In genomic region chr7:35908305-35909223, GRCh38 we compare ENCODE assay signal across 1 cellular context.
TF ChIP-seq lines count a peak whose summit lies in the region.

No MANE protein-coding gene starts in this region.

TF ChIP-seq in GM23338, 12 proteins besides CTCF, POLR2A, EP300 and RAD21 (continued from another document):
- TF ChIP-seq ZNF462 (CRISPR knock-in tag; IDR thresholded peaks at IDR 0.05) (no peak), EZH2phosphoT487 (IDR thresholded peaks at IDR 0.05; ENCODE audit: unreplicated experiment) (no peak), ZNF331 (CRISPR knock-in tag; IDR thresholded peaks at IDR 0.05; ENCODE audit: low read depth) (no peak), CREB1 (CRISPR knock-in tag; IDR thresholded peaks at IDR 0.05; ENCODE audit: low read depth) (no peak), EZH2 (IDR thresholded peaks at IDR 0.05; ENCODE audit: low read depth, unreplicated experiment) (no peak), ZNF114 (CRISPR knock-in tag; IDR thresholded peaks at IDR 0.05) (no peak), JUNB (IDR thresholded peaks at IDR 0.05; ENCODE audit: unreplicated experiment) (no peak)
- TF ChIP-seq, protein P1, sequence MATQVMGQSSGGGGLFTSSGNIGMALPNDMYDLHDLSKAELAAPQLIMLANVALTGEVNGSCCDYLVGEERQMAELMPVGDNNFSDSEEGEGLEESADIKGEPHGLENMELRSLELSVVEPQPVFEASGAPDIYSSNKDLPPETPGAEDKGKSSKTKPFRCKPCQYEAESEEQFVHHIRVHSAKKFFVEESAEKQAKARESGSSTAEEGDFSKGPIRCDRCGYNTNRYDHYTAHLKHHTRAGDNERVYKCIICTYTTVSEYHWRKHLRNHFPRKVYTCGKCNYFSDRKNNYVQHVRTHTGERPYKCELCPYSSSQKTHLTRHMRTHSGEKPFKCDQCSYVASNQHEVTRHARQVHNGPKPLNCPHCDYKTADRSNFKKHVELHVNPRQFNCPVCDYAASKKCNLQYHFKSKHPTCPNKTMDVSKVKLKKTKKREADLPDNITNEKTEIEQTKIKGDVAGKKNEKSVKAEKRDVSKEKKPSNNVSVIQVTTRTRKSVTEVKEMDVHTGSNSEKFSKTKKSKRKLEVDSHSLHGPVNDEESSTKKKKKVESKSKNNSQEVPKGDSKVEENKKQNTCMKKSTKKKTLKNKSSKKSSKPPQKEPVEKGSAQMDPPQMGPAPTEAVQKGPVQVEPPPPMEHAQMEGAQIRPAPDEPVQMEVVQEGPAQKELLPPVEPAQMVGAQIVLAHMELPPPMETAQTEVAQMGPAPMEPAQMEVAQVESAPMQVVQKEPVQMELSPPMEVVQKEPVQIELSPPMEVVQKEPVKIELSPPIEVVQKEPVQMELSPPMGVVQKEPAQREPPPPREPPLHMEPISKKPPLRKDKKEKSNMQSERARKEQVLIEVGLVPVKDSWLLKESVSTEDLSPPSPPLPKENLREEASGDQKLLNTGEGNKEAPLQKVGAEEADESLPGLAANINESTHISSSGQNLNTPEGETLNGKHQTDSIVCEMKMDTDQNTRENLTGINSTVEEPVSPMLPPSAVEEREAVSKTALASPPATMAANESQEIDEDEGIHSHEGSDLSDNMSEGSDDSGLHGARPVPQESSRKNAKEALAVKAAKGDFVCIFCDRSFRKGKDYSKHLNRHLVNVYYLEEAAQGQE (IDR thresholded peaks at IDR 0.05; ENCODE audit: unreplicated experiment) = no peak
